22 cellular contexts compared by ENCODE assay signal in the genomic region with DNA sequence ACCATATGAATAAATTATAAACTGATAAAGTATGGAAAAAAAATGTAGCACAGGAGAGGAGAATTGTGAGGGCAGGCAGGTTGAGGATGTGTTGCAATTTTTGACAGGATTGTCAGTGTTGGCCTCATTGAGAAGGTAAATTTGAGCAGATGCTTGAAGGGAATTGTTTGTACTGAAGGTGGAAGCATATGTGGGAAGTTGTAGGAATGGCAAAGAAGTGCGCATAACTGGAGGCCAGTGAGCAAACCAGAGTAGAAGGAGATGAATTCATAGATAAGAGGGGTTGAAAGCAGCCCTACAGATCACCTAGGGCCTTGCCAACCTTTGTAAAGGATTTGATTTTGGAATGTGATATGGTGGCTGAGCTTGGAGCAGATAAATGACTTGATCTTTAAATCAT.
"Had no signal": no experiment of that assay in that cellular context is flagged by ENCODE, and none has a peak within 500 bp of the region (broad histone marks: within the 10 kb centered on the region; RNA-seq: fewer than 3 reads in every experiment).

No MANE protein-coding gene starts in this region.

- H3K9me3 Mint-ChIP-seq: natural killer cell; stimulated activated naive CD8-positive, alpha-beta T cell treated with anti-CD3 and anti-CD28 coated beads, Interleukin-15, amount 100 ng/mL, for 72 hours had no signal

- DNase-seq: effector CD4-positive, alpha-beta T cell; foreskin fibroblast; gastrocnemius medialis; head of caudate nucleus; kidney; natural killer cell; right lobe of liver; small intestine; stimulated activated CD4-positive, alpha-beta T cell treated with anti-CD3 and anti-CD28 coated beads, Interleukin-15, amount 100 ng/mL, for 24 hours; stimulated activated CD4-positive, alpha-beta T cell treated with anti-CD3 and anti-CD28 coated beads, Interleukin-2, amount 100 ng/mL, for 48 hours; stimulated activated naive CD4-positive, alpha-beta T cell; stimulated activated naive CD8-positive, alpha-beta T cell treated with anti-CD3 and anti-CD28 coated beads, Interleukin-15, amount 100 ng/mL, for 72 hours; transverse colon had no signal

- H3K27ac Mint-ChIP-seq: neural progenitor cell had no signal

- H3K27ac ChIP-seq: epithelial cell of prostate, gastrocnemius medialis, hepatocyte, neural progenitor cell, parathyroid adenoma, right lobe of liver, suprapubic skin, transverse colon had no signal

- H3K27me3 Mint-ChIP-seq: memory B cell; progenitor cell of endocrine pancreas; stimulated activated naive CD8-positive, alpha-beta T cell treated with anti-CD3 and anti-CD28 coated beads, Interleukin-15, amount 100 ng/mL, for 72 hours had no signal

- ATAC-seq: esophagus mucosa; gastrocnemius medialis; left lobe of liver; natural killer cell; right lobe of liver; stimulated activated naive CD8-positive, alpha-beta T cell treated with anti-CD3 and anti-CD28 coated beads, Interleukin-15, amount 100 ng/mL, for 72 hours had no signal

- H3K36me3 Mint-ChIP-seq: natural killer cell had no signal

- H3K4me3 Mint-ChIP-seq: memory B cell; natural killer cell; neural progenitor cell; stimulated activated naive CD8-positive, alpha-beta T cell treated with anti-CD3 and anti-CD28 coated beads, Interleukin-15, amount 100 ng/mL, for 72 hours had no signal
